26 cellular contexts compared by ENCODE assay signal in genomic region chr10:42953684-42954674, GRCh38.
DNase-seq lines count a peak whose midpoint lies in the region; ATAC-seq, FAIRE-seq and TF ChIP-seq lines count a peak whose summit lies in the region.
"Had no signal": no experiment of that assay in that cellular context is flagged by ENCODE, and none has a peak within 500 bp of the region (broad histone marks: within the 10 kb centered on the region; RNA-seq: fewer than 3 reads in every experiment).

No MANE protein-coding gene starts in this region.

- peak overlapping the region; percentile 41; the same call in 1 of the 2 replicates for H4K8ac ChIP-seq in H1 (ENCODE audit: extremely low read depth, insufficient read depth, low read length)
- no peak overlapping the region for H4K8ac ChIP-seq in mesendoderm (ENCODE audit: low read depth, low read length)

- H3K4me1 ChIP-seq in H1 (replicated peaks in 1 of 4; ENCODE audit: control insufficient read depth in 3 of 4, insufficient read depth in 4 of 4, low read length in 3 of 4) = peaks cover 0 to 12% (median 8%) of the 10 kb centered on the region in 4 experiments; a peak in 4 of 7 replicates
- no peaks in the 10 kb centered on the region for H3K4me1 ChIP-seq in osteoblast (ENCODE audit: insufficient read depth, low read length)
- H3K4me1 ChIP-seq in mesendoderm (ENCODE audit: control insufficient read depth, low read depth, low read length) = peaks cover 4% of the 10 kb centered on the region
- H3K4me1 ChIP-seq: foreskin keratinocyte had no signal

- H3K14ac ChIP-seq in H1 (ENCODE audit: insufficient read length) = no peak overlapping the region

- H3K4me2 ChIP-seq in H1 (ENCODE audit: insufficient read depth in 1 of 2, low read depth in 2 of 2, low read length in 2 of 2) = no peak overlapping the region
- H3K4me2 ChIP-seq in osteoblast (ENCODE audit: insufficient read depth, low read length) = no peak overlapping the region
- no peak overlapping the region for H3K4me2 ChIP-seq in mesendoderm (ENCODE audit: low read length)
- H3K4me2 ChIP-seq: hepatocyte, SK-N-SH had no signal

- H4K5ac ChIP-seq in H1 (ENCODE audit: insufficient read length, low read depth, low read length) = no peak overlapping the region
- H4K5ac ChIP-seq in mesendoderm (ENCODE audit: low read length) = no peak overlapping the region

- no peak for TF ChIP-seq RAD21 in H1 (IDR thresholded peaks at IDR 0.05 in 1 of 2, conservative IDR thresholded peaks at IDR 0.05 in 1 of 2; ENCODE audit: low read depth in 2 of 2, low read length in 2 of 2)

- H3K18ac ChIP-seq in H1 (ENCODE audit: extremely low read depth, low read length) = no peak overlapping the region
- H3K18ac ChIP-seq in mesendoderm (ENCODE audit: low read length) = no peak overlapping the region

- no peak overlapping the region for H2AK5ac ChIP-seq in H1 (ENCODE audit: low read depth, low read length)
- H2AK5ac ChIP-seq in mesendoderm (ENCODE audit: low read length) = no peak overlapping the region

- POLR2A ChIA-PET in H1 (lab: Charles Lee; ENCODE audit: partially characterized antibody) = no interaction called here

- H2BK15ac ChIP-seq in H1 (ENCODE audit: low read length) (peak overlapping the region; percentile 95; the same call in 1 of the 2 replicates), mesendoderm (replicated peaks; ENCODE audit: low read depth) (no peak overlapping the region)

- no peaks in the 10 kb centered on the region for H3K4me1 Mint-ChIP-seq in stimulated activated naive CD8-positive, alpha-beta T cell treated with anti-CD3 and anti-CD28 coated beads, Interleukin-15, amount 100 ng/mL, for 72 hours
- H3K4me1 Mint-ChIP-seq: immature natural killer cell had no signal

- no peak overlapping the region for H2BK5ac ChIP-seq in H1 (ENCODE audit: low read depth, low read length)
- no peak overlapping the region for H2BK5ac ChIP-seq in mesendoderm (ENCODE audit: low read length)

- H3K79me1 ChIP-seq in H1 (ENCODE audit: low read depth, low read length) (no peaks in the 10 kb centered on the region), mesendoderm (ENCODE audit: low read length) (no peaks in the 10 kb centered on the region)

- no peak for TF ChIP-seq POLR2A in H1 (IDR thresholded peaks at IDR 0.05; ENCODE audit: control extremely low read depth in 1 of 2, low read depth in 2 of 2, low read length in 2 of 2)

- H3K4me3 ChIP-seq in H1 (ENCODE audit: extremely low read depth in 1 of 4, insufficient read depth in 2 of 4, low read depth in 3 of 4, low read length in 4 of 4) (no peak overlapping the region), osteoblast (ENCODE audit: insufficient read depth, low read length) (no peak overlapping the region), mesendoderm (ENCODE audit: low read length) (no peak overlapping the region)
- H3K4me3 ChIP-seq: hepatocyte, lower lobe of right lung had no signal

- H4K20me1 ChIP-seq in H1 (replicated peaks in 1 of 2; ENCODE audit: control insufficient read depth in 1 of 2, insufficient read depth in 2 of 2, low read length in 2 of 2) (no peaks in the 10 kb centered on the region), osteoblast (ENCODE audit: insufficient read depth, low read length) (no peaks in the 10 kb centered on the region)

- no peak for FAIRE-seq in H1 (lab: Jason Lieb, UNC)

- H2BK20ac ChIP-seq in H1 (ENCODE audit: low read length) = no peak overlapping the region

- no peak overlapping the region for H2AFZ ChIP-seq in H1 (ENCODE audit: low read length)
- H2AFZ ChIP-seq in osteoblast (ENCODE audit: low read length) = no peak overlapping the region
- H2AFZ ChIP-seq: hepatocyte had no signal

- H3K79me2 ChIP-seq in H1 (ENCODE audit: control insufficient read depth in 1 of 2, insufficient read depth in 2 of 2, low read length in 2 of 2) (no peaks in the 10 kb centered on the region), osteoblast (ENCODE audit: insufficient read depth, low read length) (no peaks in the 10 kb centered on the region), mesendoderm (ENCODE audit: control insufficient read depth, insufficient read depth, low read length) (no peaks in the 10 kb centered on the region)
- H3K79me2 ChIP-seq: hepatocyte had no signal

- DNase-seq in stimulated activated naive CD8-positive, alpha-beta T cell treated with anti-CD3 and anti-CD28 coated beads, Interleukin-15, amount 100 ng/mL, for 72 hours = no peak
- DNase-seq in stimulated activated naive CD8-positive, alpha-beta T cell treated with anti-CD3 and anti-CD28 coated beads, Interleukin-15, Interleukin-2, amounts not matched to agents 100 U/mL and 50 U/mL, for 24 hours = no peak
- DNase-seq in H1 (ENCODE audit: low read depth in 1 of 2, low spot score in 2 of 2) = peak in 1 of 2 experiments; percentile 30
- peak; percentile 25 for DNase-seq in osteoblast (ENCODE audit: insufficient read length, low spot score, missing footprints)
- DNase-seq in caudate nucleus (lab: John Stamatoyannopoulos, UW) = no peak
- DNase-seq in mesendoderm = no peak
- DNase-seq: activated CD4-positive, alpha-beta T cell treated with anti-CD3 and anti-CD28 coated beads, Interleukin-2, amount 50 U/mL, for 4 hours; cerebellar nuclear complex; DMS153; effector CD4-positive, alpha-beta T cell; erythroblast; foreskin keratinocyte; GDM1; immature natural killer cell; lower lobe of right lung; NCI-H1417 treated with DMSO at 0.1 percent for 48 hours; nucleus accumbens; retina; SK-N-SH; substantia nigra; WERI-Rb-1 had no signal

- TF ChIP-seq CTCF in H1 (IDR thresholded peaks at IDR 0.05; ENCODE audit: control extremely low read depth in 1 of 3, insufficient read depth in 1 of 3, low read depth in 1 of 3, low read length in 3 of 3) (no peak), osteoblast (IDR thresholded peaks at IDR 0.05; ENCODE audit: extremely low read depth, low read depth, low read length) (no peak)

- no peak for TF ChIP-seq EP300 in H1 (IDR thresholded peaks at IDR 0.05; ENCODE audit: borderline replicate concordance in 1 of 2, low read depth in 2 of 2, low read length in 2 of 2)

- ATAC-seq in stimulated activated naive CD8-positive, alpha-beta T cell treated with anti-CD3 and anti-CD28 coated beads, Interleukin-15, amount 100 ng/mL, for 72 hours = peak; percentile 14
- no peak for ATAC-seq in stimulated activated naive CD8-positive, alpha-beta T cell treated with anti-CD3 and anti-CD28 coated beads, Interleukin-15, Interleukin-2, amounts not matched to agents 100 U/mL and 50 U/mL, for 24 hours
- no peak for ATAC-seq in GM18907 (IDR thresholded peaks at IDR 0.05; ENCODE audit: unreplicated experiment)
- ATAC-seq: activated naive CD4-positive, alpha-beta T cell treated with anti-CD3 and anti-CD28 coated beads, Interleukin-2, amount 50 U/mL, for 72 hours; CD8-positive, alpha-beta T cell; foreskin keratinocyte; lower lobe of right lung had no signal

- no peaks in the 10 kb centered on the region for H3K9me3 Mint-ChIP-seq in stimulated activated naive CD8-positive, alpha-beta T cell treated with anti-CD3 and anti-CD28 coated beads, Interleukin-15, amount 100 ng/mL, for 72 hours
- H3K9me3 Mint-ChIP-seq: activated naive CD4-positive, alpha-beta T cell treated with anti-CD3 and anti-CD28 coated beads, Interleukin-2, amount 50 U/mL, for 72 hours; immature natural killer cell; T-helper 2 cell treated with Interferon-gamma antibody and Interleukin-4, amounts not matched to agents 5 μg/mL and 100 μg/mL, for 36 hours had no signal

- H3K27me3 Mint-ChIP-seq in stimulated activated naive CD8-positive, alpha-beta T cell treated with anti-CD3 and anti-CD28 coated beads, Interleukin-15, amount 100 ng/mL, for 72 hours = peaks cover 12% of the 10 kb centered on the region

- no peak overlapping the region for H3K56ac ChIP-seq in H1 (replicated peaks; ENCODE audit: insufficient read length, low read depth, low read length)
- H3K56ac ChIP-seq in mesendoderm (ENCODE audit: low read length) = no peak overlapping the region

- WGBS in H1 (ENCODE audit: extremely low coverage in 1 of 2, insufficient coverage in 1 of 2, insufficient read length in 1 of 2, insufficient replicate concordance in 2 of 2, low coverage in 1 of 2, low lambda C conversion rate in 2 of 2, missing lambda C conversion rate in 1 of 2), 2 experiments = 95% methylated on average over 19 of the region's 20 CpGs; no CpG with 5 or more reads in 1 of the 2 experiments
- no CpG with 5 or more reads among the region's 20 CpGs for WGBS in mesendoderm (ENCODE audit: extremely low coverage, insufficient coverage, low lambda C conversion rate)

- H3K9ac ChIP-seq in H1 (replicated peaks in 1 of 4; ENCODE audit: extremely low read depth in 1 of 4, low read depth in 3 of 4, low read length in 3 of 4) (no peak overlapping the region), mesendoderm (ENCODE audit: low read length) (no peak overlapping the region)
- H3K9ac ChIP-seq: SK-N-SH had no signal

- H3K27ac ChIP-seq in H1 (ENCODE audit: low read depth, low read length) (no peak overlapping the region), osteoblast (ENCODE audit: low read depth, low read length) (no peak overlapping the region), caudate nucleus (ENCODE audit: low read depth, low read length) (no peak overlapping the region), mesendoderm (ENCODE audit: low read depth, low read length) (no peak overlapping the region)
- H3K27ac ChIP-seq: foreskin keratinocyte, hepatocyte, lower lobe of right lung, WERI-Rb-1 had no signal

- H3K27ac Mint-ChIP-seq in stimulated activated naive CD8-positive, alpha-beta T cell treated with anti-CD3 and anti-CD28 coated beads, Interleukin-15, amount 100 ng/mL, for 72 hours = no peak overlapping the region
- H3K27ac Mint-ChIP-seq: activated naive CD4-positive, alpha-beta T cell treated with anti-CD3 and anti-CD28 coated beads, Interleukin-2, amount 50 U/mL, for 72 hours; CD8-positive, alpha-beta T cell; immature natural killer cell; T-helper 2 cell treated with Interferon-gamma antibody and Interleukin-4, amounts not matched to agents 5 μg/mL and 100 μg/mL, for 36 hours had no signal

- H3K4me3 Mint-ChIP-seq in stimulated activated naive CD8-positive, alpha-beta T cell treated with anti-CD3 and anti-CD28 coated beads, Interleukin-15, amount 100 ng/mL, for 72 hours = no peak overlapping the region
- H3K4me3 Mint-ChIP-seq: CD8-positive, alpha-beta T cell; immature natural killer cell; T-helper 2 cell treated with Interferon-gamma antibody and Interleukin-4, amounts not matched to agents 5 μg/mL and 100 μg/mL, for 36 hours had no signal

- H3K36me3 ChIP-seq in H1 (ENCODE audit: control insufficient read depth in 2 of 4, insufficient read depth in 4 of 4, low read length in 3 of 4) (no peaks in the 10 kb centered on the region), osteoblast (ENCODE audit: insufficient read depth, low read length) (no peaks in the 10 kb centered on the region), mesendoderm (ENCODE audit: control insufficient read depth, insufficient read depth, low read length) (no peaks in the 10 kb centered on the region)
- H3K36me3 ChIP-seq: lower lobe of right lung, WERI-Rb-1 had no signal

- H3K9me3 ChIP-seq in H1 (ENCODE audit: insufficient read depth in 2 of 2, low read depth in 1 of 2, low read length in 1 of 2) (no peaks in the 10 kb centered on the region), osteoblast (ENCODE audit: low read depth, low read length) (no peaks in the 10 kb centered on the region)
- H3K9me3 ChIP-seq: lower lobe of right lung, SK-N-SH had no signal

- H3K23me2 ChIP-seq in H1 (ENCODE audit: low read depth, low read length) = peaks cover 10% of the 10 kb centered on the region; the same call in 1 of the 2 replicates

- CTCF ChIA-PET in H1 (lab: Charles Lee; ENCODE audit: partially characterized antibody) = interaction anchor here (0.8 to 1.3 kb wide), 3 partner anchors 13 to 125 kb away, joined by 5 to 7 read pairs (median 5); no protein-coding TSS in a partner anchor

- H2BK12ac ChIP-seq in H1 (ENCODE audit: low read depth, low read length) = peak overlapping the region; percentile 60; the same call in 1 of the 2 replicates

- H3K4ac ChIP-seq in H1 (replicated peaks; ENCODE audit: insufficient read length, low read depth, low read length) (no peak overlapping the region), mesendoderm (ENCODE audit: low read depth, low read length) (no peak overlapping the region)

- H2BK120ac ChIP-seq in H1 (replicated peaks; ENCODE audit: low read depth, low read length) (no peak overlapping the region), mesendoderm (ENCODE audit: low read depth, low read length) (no peak overlapping the region)

- H4K91ac ChIP-seq in H1 (replicated peaks; ENCODE audit: insufficient read length, low read length) = no peak overlapping the region

- H3K23ac ChIP-seq in H1 (ENCODE audit: insufficient read length) = no peak overlapping the region
- H3K23ac ChIP-seq in mesendoderm (ENCODE audit: low read length) = no peak overlapping the region

- peaks cover 0 to 10% (median 2%) of the 10 kb centered on the region in 4 experiments; a peak in 3 of 7 replicates for H3K27me3 ChIP-seq in H1 (replicated peaks in 1 of 4; ENCODE audit: control insufficient read depth in 3 of 4, extremely low read depth in 1 of 4, insufficient read depth in 3 of 4, low read length in 3 of 4)
- H3K27me3 ChIP-seq in osteoblast (ENCODE audit: insufficient read depth, low read length) = peaks cover 20% of the 10 kb centered on the region
- H3K27me3 ChIP-seq in mesendoderm (ENCODE audit: insufficient read depth, low read length, poor library complexity) = no peaks in the 10 kb centered on the region
